14 cellular contexts compared by ENCODE assay signal in genomic region chr11:73390601-73391565, GRCh38.
"Had no signal": no experiment of that assay in that cellular context is flagged by ENCODE, and none has a peak within 500 bp of the region (broad histone marks: within the 10 kb centered on the region; RNA-seq: fewer than 3 reads in every experiment).

No MANE protein-coding gene starts in this region.

- H3K4me1 ChIP-seq: colonic mucosa, parathyroid adenoma had no signal

- H3K36me3 ChIP-seq: colonic mucosa, transverse colon had no signal

- H3K9ac ChIP-seq: parathyroid adenoma had no signal

- DNase-seq: activated CD4-positive, alpha-beta T cell treated with anti-CD3 and anti-CD28 coated beads for 1 hour; activated CD4-positive, alpha-beta T cell treated with anti-CD3 and anti-CD28 coated beads, Interleukin-2, amount 50 U/mL, for 48 hours; activated CD8-positive, alpha-beta memory T cell treated with anti-CD3 and anti-CD28 coated beads, Interleukin-2, amount 50 U/mL, for 48 hours; activated naive CD4-positive, alpha-beta T cell treated with anti-CD3 and anti-CD28 coated beads for 36 hours; colonic mucosa; effector CD8-positive, alpha-beta T cell; mesendoderm; nephron progenitor cell; stimulated activated CD4-positive, alpha-beta T cell treated with anti-CD3 and anti-CD28 coated beads, Interleukin-4, amount 100 ng/mL, for 4 hours; substantia nigra; T-helper 9 cell; transverse colon had no signal

- H3K4me3 ChIP-seq: colonic mucosa, heart left ventricle, transverse colon had no signal

- H3K27ac ChIP-seq: colonic mucosa, heart left ventricle, parathyroid adenoma, transverse colon had no signal

- ATAC-seq: heart left ventricle had no signal

- H2AFZ ChIP-seq: parathyroid adenoma had no signal

- H3K27me3 ChIP-seq: colonic mucosa, heart left ventricle, transverse colon had no signal

- H3K9me3 ChIP-seq: colonic mucosa, heart left ventricle, transverse colon had no signal
